1 cellular context compared by ENCODE assay signal in the genomic region with DNA sequence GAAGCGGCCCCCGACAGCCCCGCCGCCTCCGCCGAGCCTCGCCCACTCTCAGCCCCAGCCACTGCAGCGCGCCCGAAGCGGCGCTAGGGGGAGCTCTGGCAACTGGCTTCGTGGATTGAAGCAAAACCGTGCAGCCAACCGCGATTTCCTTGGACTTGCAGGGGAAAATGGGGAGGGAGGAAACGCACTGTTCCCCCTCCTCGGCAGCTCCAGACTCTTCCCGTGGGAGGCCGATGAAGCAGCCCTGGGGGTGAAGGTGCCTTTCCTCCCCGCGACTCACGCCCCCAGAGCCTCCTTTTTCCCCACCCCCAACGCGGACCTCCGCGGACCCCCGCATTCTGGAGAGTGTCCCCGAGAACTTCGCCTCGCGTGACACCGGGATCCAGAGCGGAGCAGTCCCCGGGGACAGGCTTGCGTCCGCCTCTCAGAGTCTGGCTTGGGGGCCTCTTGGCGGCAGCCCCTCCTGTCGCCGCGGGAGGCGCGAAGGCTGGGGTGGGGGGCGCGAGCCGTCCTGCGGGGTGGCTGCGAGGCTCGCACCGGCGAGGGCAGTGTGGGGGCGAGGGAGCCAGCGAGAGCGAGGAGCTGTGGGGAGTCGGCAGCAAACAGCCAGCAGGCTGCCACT.
A peak's percentile ranks its signal among the peaks of the same experiment; 100 is the strongest.
TF ChIP-seq lines count a peak whose summit lies in the region.

No MANE protein-coding gene starts in this region.

TF ChIP-seq in HepG2, 621 proteins besides CTCF, POLR2A, EP300 and RAD21 (continued from another document):
- TF ChIP-seq ZNF251 (CRISPR knock-in tag; IDR thresholded peaks at IDR 0.05) (no peak), ZNF557 (CRISPR knock-in tag; IDR thresholded peaks at IDR 0.05) (0 out of 2 replicates have a peak, but pooled peaks have one; percentile 14), ZNF317 (CRISPR knock-in tag; IDR thresholded peaks at IDR 0.05) (peak; percentile 73; the same call in 1 of the 2 replicates), ZNF207 (IDR thresholded peaks at IDR 0.05; ENCODE audit: borderline replicate concordance) (no peak), RFXAP (CRISPR knock-in tag; IDR thresholded peaks at IDR 0.05; ENCODE audit: borderline replicate concordance) (no peak), ZFP91 (CRISPR knock-in tag; IDR thresholded peaks at IDR 0.05; ENCODE audit: borderline replicate concordance) (peak; percentile 66), BCLAF1 (IDR thresholded peaks at IDR 0.05) (no peak), ZNF296 (CRISPR knock-in tag; conservative IDR thresholded peaks at IDR 0.05) (no peak), ATAD3A (CRISPR knock-in tag; IDR thresholded peaks at IDR 0.05) (no peak), NFATC3 (CRISPR knock-in tag; IDR thresholded peaks at IDR 0.05) (no peak), GATAD1 (CRISPR knock-in tag; IDR thresholded peaks at IDR 0.05) (0 out of 2 replicates have a peak, but pooled peaks have one; percentile 21), KLF13 (CRISPR knock-in tag; IDR thresholded peaks at IDR 0.05) (no peak), ZC3H4 (CRISPR knock-in tag; IDR thresholded peaks at IDR 0.05; ENCODE audit: borderline replicate concordance) (no peak), ZFYVE20 (CRISPR knock-in tag; IDR thresholded peaks at IDR 0.05; ENCODE audit: borderline replicate concordance, low read depth) (no peak), ZFAT (CRISPR knock-in tag; conservative IDR thresholded peaks at IDR 0.05) (no peak), ZNF350 (CRISPR knock-in tag; IDR thresholded peaks at IDR 0.05; ENCODE audit: borderline replicate concordance, low read depth) (no peak; the same call in 1 of the 2 replicates), SNAI1 (CRISPR knock-in tag; IDR thresholded peaks at IDR 0.05; ENCODE audit: borderline replicate concordance) (0 out of 2 replicates have a peak, but pooled peaks have one; percentile 70), THAP7 (CRISPR knock-in tag; IDR thresholded peaks at IDR 0.05) (no peak), KDM5B (CRISPR knock-in tag; IDR thresholded peaks at IDR 0.05; ENCODE audit: borderline replicate concordance) (peak; percentile 75), HHEX (CRISPR knock-in tag; IDR thresholded peaks at IDR 0.05) (no peak), RBM39 (IDR thresholded peaks at IDR 0.05; ENCODE audit: low read depth, low read length, poor library complexity, severe bottlenecking) (peak; percentile 47), ZNF432 (CRISPR knock-in tag; IDR thresholded peaks at IDR 0.05; ENCODE audit: borderline replicate concordance) (no peak), MIER3 (CRISPR knock-in tag; IDR thresholded peaks at IDR 0.05; ENCODE audit: borderline replicate concordance) (peak; percentile 56; the same call in 1 of the 2 replicates), SOX5 (CRISPR knock-in tag; IDR thresholded peaks at IDR 0.05; ENCODE audit: borderline replicate concordance) (no peak), ZNF446 (CRISPR knock-in tag; IDR thresholded peaks at IDR 0.05) (no peak), NCOA2 (CRISPR knock-in tag; IDR thresholded peaks at IDR 0.05) (no peak)
- TF ChIP-seq, protein P1, sequence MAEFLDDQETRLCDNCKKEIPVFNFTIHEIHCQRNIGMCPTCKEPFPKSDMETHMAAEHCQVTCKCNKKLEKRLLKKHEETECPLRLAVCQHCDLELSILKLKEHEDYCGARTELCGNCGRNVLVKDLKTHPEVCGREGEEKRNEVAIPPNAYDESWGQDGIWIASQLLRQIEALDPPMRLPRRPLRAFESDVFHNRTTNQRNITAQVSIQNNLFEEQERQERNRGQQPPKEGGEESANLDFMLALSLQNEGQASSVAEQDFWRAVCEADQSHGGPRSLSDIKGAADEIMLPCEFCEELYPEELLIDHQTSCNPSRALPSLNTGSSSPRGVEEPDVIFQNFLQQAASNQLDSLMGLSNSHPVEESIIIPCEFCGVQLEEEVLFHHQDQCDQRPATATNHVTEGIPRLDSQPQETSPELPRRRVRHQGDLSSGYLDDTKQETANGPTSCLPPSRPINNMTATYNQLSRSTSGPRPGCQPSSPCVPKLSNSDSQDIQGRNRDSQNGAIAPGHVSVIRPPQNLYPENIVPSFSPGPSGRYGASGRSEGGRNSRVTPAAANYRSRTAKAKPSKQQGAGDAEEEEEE (CRISPR knock-in tag; IDR thresholded peaks at IDR 0.05; ENCODE audit: borderline replicate concordance): no peak
- TF ChIP-seq, protein P2, sequence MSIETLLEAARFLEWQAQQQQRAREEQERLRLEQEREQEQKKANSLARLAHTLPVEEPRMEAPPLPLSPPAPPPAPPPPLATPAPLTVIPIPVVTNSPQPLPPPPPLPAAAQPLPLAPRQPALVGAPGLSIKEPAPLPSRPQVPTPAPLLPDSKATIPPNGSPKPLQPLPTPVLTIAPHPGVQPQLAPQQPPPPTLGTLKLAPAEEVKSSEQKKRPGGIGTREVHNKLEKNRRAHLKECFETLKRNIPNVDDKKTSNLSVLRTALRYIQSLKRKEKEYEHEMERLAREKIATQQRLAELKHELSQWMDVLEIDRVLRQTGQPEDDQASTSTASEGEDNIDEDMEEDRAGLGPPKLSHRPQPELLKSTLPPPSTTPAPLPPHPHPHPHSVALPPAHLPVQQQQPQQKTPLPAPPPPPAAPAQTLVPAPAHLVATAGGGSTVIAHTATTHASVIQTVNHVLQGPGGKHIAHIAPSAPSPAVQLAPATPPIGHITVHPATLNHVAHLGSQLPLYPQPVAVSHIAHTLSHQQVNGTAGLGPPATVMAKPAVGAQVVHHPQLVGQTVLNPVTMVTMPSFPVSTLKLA (IDR thresholded peaks at IDR 0.05): no peak
- TF ChIP-seq, protein P3, sequence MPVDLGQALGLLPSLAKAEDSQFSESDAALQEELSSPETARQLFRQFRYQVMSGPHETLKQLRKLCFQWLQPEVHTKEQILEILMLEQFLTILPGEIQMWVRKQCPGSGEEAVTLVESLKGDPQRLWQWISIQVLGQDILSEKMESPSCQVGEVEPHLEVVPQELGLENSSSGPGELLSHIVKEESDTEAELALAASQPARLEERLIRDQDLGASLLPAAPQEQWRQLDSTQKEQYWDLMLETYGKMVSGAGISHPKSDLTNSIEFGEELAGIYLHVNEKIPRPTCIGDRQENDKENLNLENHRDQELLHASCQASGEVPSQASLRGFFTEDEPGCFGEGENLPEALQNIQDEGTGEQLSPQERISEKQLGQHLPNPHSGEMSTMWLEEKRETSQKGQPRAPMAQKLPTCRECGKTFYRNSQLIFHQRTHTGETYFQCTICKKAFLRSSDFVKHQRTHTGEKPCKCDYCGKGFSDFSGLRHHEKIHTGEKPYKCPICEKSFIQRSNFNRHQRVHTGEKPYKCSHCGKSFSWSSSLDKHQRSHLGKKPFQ (CRISPR knock-in tag; IDR thresholded peaks at IDR 0.05; ENCODE audit: insufficient replicate concordance): peak; percentile 47
- TF ChIP-seq, protein P4, sequence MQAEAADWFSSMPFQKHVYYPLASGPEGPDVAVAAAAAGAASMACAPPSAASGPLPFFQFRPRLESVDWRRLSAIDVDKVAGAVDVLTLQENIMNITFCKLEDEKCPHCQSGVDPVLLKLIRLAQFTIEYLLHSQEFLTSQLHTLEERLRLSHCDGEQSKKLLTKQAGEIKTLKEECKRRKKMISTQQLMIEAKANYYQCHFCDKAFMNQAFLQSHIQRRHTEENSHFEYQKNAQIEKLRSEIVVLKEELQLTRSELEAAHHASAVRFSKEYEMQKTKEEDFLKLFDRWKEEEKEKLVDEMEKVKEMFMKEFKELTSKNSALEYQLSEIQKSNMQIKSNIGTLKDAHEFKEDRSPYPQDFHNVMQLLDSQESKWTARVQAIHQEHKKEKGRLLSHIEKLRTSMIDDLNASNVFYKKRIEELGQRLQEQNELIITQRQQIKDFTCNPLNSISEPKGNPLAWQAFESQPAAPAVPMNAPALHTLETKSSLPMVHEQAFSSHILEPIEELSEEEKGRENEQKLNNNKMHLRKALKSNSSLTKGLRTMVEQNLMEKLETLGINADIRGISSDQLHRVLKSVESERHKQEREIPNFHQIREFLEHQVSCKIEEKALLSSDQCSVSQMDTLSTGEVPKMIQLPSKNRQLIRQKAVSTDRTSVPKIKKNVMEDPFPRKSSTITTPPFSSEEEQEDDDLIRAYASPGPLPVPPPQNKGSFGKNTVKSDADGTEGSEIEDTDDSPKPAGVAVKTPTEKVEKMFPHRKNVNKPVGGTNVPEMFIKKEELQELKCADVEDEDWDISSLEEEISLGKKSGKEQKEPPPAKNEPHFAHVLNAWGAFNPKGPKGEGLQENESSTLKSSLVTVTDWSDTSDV (CRISPR knock-in tag; IDR thresholded peaks at IDR 0.05): no peak
- TF ChIP-seq, protein P5, sequence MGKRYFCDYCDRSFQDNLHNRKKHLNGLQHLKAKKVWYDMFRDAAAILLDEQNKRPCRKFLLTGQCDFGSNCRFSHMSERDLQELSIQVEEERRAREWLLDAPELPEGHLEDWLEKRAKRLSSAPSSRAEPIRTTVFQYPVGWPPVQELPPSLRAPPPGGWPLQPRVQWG (CRISPR knock-in tag; IDR thresholded peaks at IDR 0.05; ENCODE audit: borderline replicate concordance, low read depth): no peak
